In genomic region chr3:52537726-52538421, GRCh38 we compare ENCODE assay signal across 9 cellular contexts.
DNase-seq lines count a peak whose midpoint lies in the region; ATAC-seq and TF ChIP-seq lines count a peak whose summit lies in the region.
"Had no signal": no experiment of that assay in that cellular context is flagged by ENCODE, and none has a peak within 500 bp of the region (broad histone marks: within the 10 kb centered on the region; RNA-seq: fewer than 3 reads in every experiment).

No MANE protein-coding gene starts in this region.

- H3F3A ChIP-seq in MM.1S (ENCODE audit: insufficient read depth, low read length): peaks cover 25% of the 10 kb centered on the region

- DNase-seq in MM.1S: no peak
- no peak for DNase-seq in coronary artery (ENCODE audit: low spot score)
- DNase-seq in erythroblast (lab: John Stamatoyannopoulos, UW): no peak
- no peak for DNase-seq in GM10248 (ENCODE audit: extremely low spot score)
- DNase-seq in stimulated activated CD4-positive, alpha-beta T cell treated with anti-CD3 and anti-CD28 coated beads, Interleukin-12 subunit alpha, Interleukin-12 subunit beta, amount 100 ng/mL, for 4 hours: no peak
- DNase-seq: T1000 had no signal

- H3K9me2 ChIP-seq in MM.1S (replicated peaks; ENCODE audit: insufficient read depth, low read length): no peaks in the 10 kb centered on the region

- no peaks in the 10 kb centered on the region for H3K9me3 ChIP-seq in BLaER1 treated with 17β-estradiol and CSF1 and Interleukin-3, amounts not matched to agents 10 nM and 100 nM (replicated peaks in 1 of 11)
- no peaks in the 10 kb centered on the region for H3K9me3 ChIP-seq in MM.1S (replicated peaks; ENCODE audit: insufficient read depth, low read length)

- H3K4me1 Mint-ChIP-seq in nephron: peaks cover 44% of the 10 kb centered on the region

- POLR2A ChIA-PET in GM10248 (lab: Yijun Ruan, JAX): interaction anchor here (0.6 to 0.8 kb wide), 2 partner anchors 30 to 1211 kb away, joined by 3 read pairs; no protein-coding TSS in a partner anchor

- H2AFZ ChIP-seq in MM.1S (ENCODE audit: low read length): no peak overlapping the region

- ATAC-seq in GM18907 (IDR thresholded peaks at IDR 0.05; ENCODE audit: unreplicated experiment): no peak

- peaks cover 33 to 49% (median 42%) of the 10 kb centered on the region in 11 experiments for H3K36me3 ChIP-seq in BLaER1 treated with 17β-estradiol and CSF1 and Interleukin-3, amounts not matched to agents 10 nM and 100 nM
- peaks cover 7% of the 10 kb centered on the region; the same call in 1 of the 2 replicates for H3K36me3 ChIP-seq in MM.1S (replicated peaks; ENCODE audit: insufficient read depth, low read length)

- peaks cover 60% of the 10 kb centered on the region for H3K79me2 ChIP-seq in MM.1S (ENCODE audit: low read length)

- H3K27me3 ChIP-seq in BLaER1 treated with 17β-estradiol and CSF1 and Interleukin-3, amounts not matched to agents 10 nM and 100 nM: no peaks in the 10 kb centered on the region
- no peaks in the 10 kb centered on the region for H3K27me3 ChIP-seq in MM.1S (replicated peaks; ENCODE audit: insufficient read depth, low read length)

- H3K27ac Mint-ChIP-seq in nephron: peak overlapping the region; percentile 96 to 100 (median 98)

- peak overlapping the region; percentile 92 to 99 (median 96) for H3K4me2 ChIP-seq in BLaER1 treated with 17β-estradiol and CSF1 and Interleukin-3, amounts not matched to agents 10 nM and 100 nM
- H3K4me2 ChIP-seq in MM.1S (ENCODE audit: low read depth, low read length): peak overlapping the region; percentile 87

- TF ChIP-seq CTCF in MM.1S (IDR thresholded peaks at IDR 0.05; ENCODE audit: low read length): no peak
- TF ChIP-seq CTCF in coronary artery (IDR thresholded peaks at IDR 0.05): no peak
- no peak for TF ChIP-seq CTCF in nephron (IDR thresholded peaks at IDR 0.05; ENCODE audit: unreplicated experiment in 3 of 3)
- no peak for TF ChIP-seq CTCF in GM10248 (IDR thresholded peaks at IDR 0.05; ENCODE audit: control extremely low read depth, extremely low read depth, low read depth, missing control alignments)

- H3K9ac ChIP-seq in BLaER1 treated with 17β-estradiol and CSF1 and Interleukin-3, amounts not matched to agents 10 nM and 100 nM: peak overlapping the region; percentile 84 to 93 (median 90)
- H3K9ac ChIP-seq in MM.1S (ENCODE audit: low read length): peak overlapping the region; percentile 94; the same call in 1 of the 2 replicates

- CTCF ChIA-PET in GM10248 (lab: Yijun Ruan, JAX): interaction anchor here (1.1 kb wide), 1 partner anchor 52 kb away, joined by 3 read pairs; no protein-coding TSS in a partner anchor

- no peak for TF ChIP-seq POLR2A in erythroblast (IDR thresholded peaks at IDR 0.05; ENCODE audit: low read length)

- H3K4me1 ChIP-seq in BLaER1 treated with 17β-estradiol and CSF1 and Interleukin-3, amounts not matched to agents 10 nM and 100 nM: peaks cover 47 to 71% (median 52%) of the 10 kb centered on the region in 10 experiments
- H3K4me1 ChIP-seq in MM.1S (ENCODE audit: low read length): peaks cover 18% of the 10 kb centered on the region

- H3K4me3 Mint-ChIP-seq in nephron: peak overlapping the region; percentile 97 to 100 (median 97)

- H4K20me1 ChIP-seq in BLaER1 treated with 17β-estradiol and CSF1 and Interleukin-3, amounts not matched to agents 10 nM and 100 nM: peaks cover 47 to 67% (median 63%) of the 10 kb centered on the region in 11 experiments
- H4K20me1 ChIP-seq in MM.1S (ENCODE audit: insufficient read depth, low read length): no peaks in the 10 kb centered on the region; the same call in 1 of the 2 replicates

- H3K4me3 ChIP-seq in BLaER1 treated with 17β-estradiol and CSF1 and Interleukin-3, amounts not matched to agents 10 nM and 100 nM: peak overlapping the region; percentile 75 to 99 (median 82)
- peak overlapping the region; percentile 96 for H3K4me3 ChIP-seq in MM.1S (ENCODE audit: low read length)
- peak overlapping the region; percentile 91 for H3K4me3 ChIP-seq in coronary artery

- peak overlapping the region in 10 of 11 experiments; percentile 82 to 90 (median 86); a peak in 14 of 22 replicates for H3K27ac ChIP-seq in BLaER1 treated with 17β-estradiol and CSF1 and Interleukin-3, amounts not matched to agents 10 nM and 100 nM
- H3K27ac ChIP-seq in MM.1S (ENCODE audit: low read length) (no peak overlapping the region), coronary artery (peak overlapping the region; percentile 75 to 94)

- H3K9me3 Mint-ChIP-seq in nephron: no peaks in the 10 kb centered on the region

- H3K27me3 Mint-ChIP-seq in nephron (ENCODE audit: low read depth): no peaks in the 10 kb centered on the region

- peaks cover 24% of the 10 kb centered on the region for H3K36me3 Mint-ChIP-seq in nephron (ENCODE audit: low read depth)
